Comparison of ENCODE assay signal across 1 cellular context in the genomic region with DNA sequence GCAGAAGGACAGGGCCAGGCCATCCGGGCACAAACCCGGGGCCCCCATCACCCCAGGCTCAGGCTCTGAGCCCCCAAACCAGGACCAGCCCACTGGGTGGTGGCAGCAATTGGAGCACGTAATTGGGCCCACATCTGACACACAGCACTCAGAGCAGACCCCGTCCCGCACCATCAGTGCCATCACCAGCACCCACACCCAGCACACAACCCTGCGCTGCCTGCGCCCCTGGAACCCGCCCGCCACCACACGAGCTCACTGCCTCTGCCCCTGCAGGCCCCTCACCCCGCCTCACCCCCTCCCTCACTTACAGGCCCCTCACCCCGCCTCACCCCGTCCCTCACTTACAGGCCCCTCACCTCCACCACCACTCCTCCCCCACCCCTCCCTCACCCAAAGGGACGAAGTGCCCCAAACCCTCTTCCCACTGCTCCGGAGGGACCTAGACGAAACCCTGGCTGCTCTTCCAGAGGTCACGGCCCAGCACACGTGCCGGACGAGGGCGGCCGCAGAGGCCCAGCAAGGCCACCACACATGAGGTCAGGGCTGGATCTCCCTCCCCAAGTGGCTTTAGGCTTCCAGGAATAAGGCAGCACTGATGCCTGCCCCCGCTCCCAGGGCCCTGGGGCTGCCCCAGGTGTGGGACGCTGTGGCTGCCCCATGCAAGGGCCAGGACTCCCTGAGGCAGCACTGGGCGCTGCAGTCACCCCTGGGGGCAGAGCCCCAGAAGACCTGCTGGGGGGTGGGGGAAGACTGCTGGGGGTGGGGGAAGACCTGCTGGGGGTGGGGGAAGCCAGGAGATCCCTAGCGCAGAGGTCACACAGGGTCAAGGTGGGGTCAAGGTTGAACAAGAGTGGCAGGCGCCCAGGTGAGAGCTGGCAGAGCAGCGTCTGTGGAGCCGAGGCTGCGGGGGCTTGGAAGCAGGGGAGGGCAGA.
TF ChIP-seq lines count a peak whose summit lies in the region.

No MANE protein-coding gene starts in this region.

TF ChIP-seq in SK-N-SH treated with all-trans-retinoic acid at 6 μM for 48 hours, 23 proteins besides CTCF, POLR2A, EP300 and RAD21:
- TF ChIP-seq ISL1 (CRISPR knock-in tag; IDR thresholded peaks at IDR 0.05) (no peak), ZNF565 (CRISPR knock-in tag; conservative IDR thresholded peaks at IDR 0.05; ENCODE audit: low read depth) (no peak), ZFP30 (CRISPR knock-in tag; IDR thresholded peaks at IDR 0.05) (no peak), ZFP3 (CRISPR knock-in tag; IDR thresholded peaks at IDR 0.05) (no peak), CSDC2 (CRISPR knock-in tag; IDR thresholded peaks at IDR 0.05) (no peak), PPARA (CRISPR knock-in tag; IDR thresholded peaks at IDR 0.05; ENCODE audit: borderline replicate concordance) (no peak), TSHZ2 (CRISPR knock-in tag; IDR thresholded peaks at IDR 0.05) (peak; percentile 31; the same call in 1 of the 2 replicates), OSR1 (CRISPR knock-in tag; IDR thresholded peaks at IDR 0.05) (no peak)
TF ChIP-seq in SK-N-SH treated with all-trans-retinoic acid at 6 μM for 48 hours: peak in this region for 1.
